In genomic region chr11:37666960-37667359, GRCh38 we compare ENCODE assay signal across 27 cellular contexts.
"Had no signal": no experiment of that assay in that cellular context is flagged by ENCODE, and none has a peak within 500 bp of the region (broad histone marks: within the 10 kb centered on the region; RNA-seq: fewer than 3 reads in every experiment).

No MANE protein-coding gene starts in this region.

- H3K27me3 Mint-ChIP-seq: stimulated activated memory B cell treated with anti-CD40 and anti-IgM and Interleukin-4, amounts not matched to agents 10 μg/mL and 1 μg/mL and 100 μg/mL, for 72 hours; stimulated activated naive B cell treated with anti-CD40 and anti-IgM and Interleukin-4, amounts not matched to agents 10 μg/mL and 1 μg/mL and 100 μg/mL, for 72 hours; stimulated activated naive CD8-positive, alpha-beta T cell treated with anti-CD3 and anti-CD28 coated beads, Interleukin-15, amount 100 ng/mL, for 72 hours; stimulated activated naive CD8-positive, alpha-beta T cell treated with anti-CD3 and anti-CD28 coated beads, Interleukin-15, Interleukin-2, amounts not matched to agents 100 ng/mL and 50 ng/mL, for 24 hours; type B pancreatic cell had no signal

- H3K9me3 ChIP-seq: suprapubic skin, testis, thoracic aorta, thyroid gland, tibial artery, transverse colon, upper lobe of left lung, upper lobe of right lung, uterus, vagina had no signal

- H3K4me1 ChIP-seq: stomach, suprapubic skin, testis, thyroid gland, tibial artery, transverse colon, upper lobe of left lung, upper lobe of right lung, uterus, vagina had no signal

- H3K27ac ChIP-seq: stomach, suprapubic skin, testis, thoracic aorta, thyroid gland, tibial artery, transverse colon, upper lobe of left lung, upper lobe of right lung, uterus, vagina had no signal

- H3K27ac Mint-ChIP-seq: stimulated activated effector memory CD8-positive, alpha-beta T cell treated with anti-CD3 and anti-CD28 coated beads, Interleukin-12 subunit alpha, Interleukin-12 subunit beta, amount 100 ng/mL, for 72 hours; stimulated activated memory B cell treated with anti-CD40 and anti-IgM and Interleukin-4, amounts not matched to agents 10 μg/mL and 1 μg/mL and 100 μg/mL, for 72 hours; stimulated activated naive B cell treated with anti-CD40 and anti-IgM and Interleukin-4, amounts not matched to agents 10 μg/mL and 1 μg/mL and 100 μg/mL, for 72 hours; stimulated activated naive CD8-positive, alpha-beta T cell treated with anti-CD3 and anti-CD28 coated beads, Interleukin-15, amount 100 ng/mL, for 72 hours; stimulated activated naive CD8-positive, alpha-beta T cell treated with anti-CD3 and anti-CD28 coated beads, Interleukin-15, Interleukin-2, amounts not matched to agents 100 ng/mL and 50 ng/mL, for 24 hours; type B pancreatic cell had no signal

- H3K27me3 ChIP-seq: stomach, suprapubic skin, testis, thyroid gland, tibial artery, transverse colon, upper lobe of left lung, upper lobe of right lung, uterus, vagina had no signal

- H3K4me3 Mint-ChIP-seq: stimulated activated effector memory CD8-positive, alpha-beta T cell treated with anti-CD3 and anti-CD28 coated beads, Interleukin-12 subunit alpha, Interleukin-12 subunit beta, amount 100 ng/mL, for 72 hours; stimulated activated memory B cell treated with anti-CD40 and anti-IgM and Interleukin-4, amounts not matched to agents 10 μg/mL and 1 μg/mL and 100 μg/mL, for 72 hours; stimulated activated naive B cell treated with anti-CD40 and anti-IgM and Interleukin-4, amounts not matched to agents 10 μg/mL and 1 μg/mL and 100 μg/mL, for 72 hours; stimulated activated naive CD8-positive, alpha-beta T cell treated with anti-CD3 and anti-CD28 coated beads, Interleukin-15, amount 100 ng/mL, for 72 hours; stimulated activated naive CD8-positive, alpha-beta T cell treated with anti-CD3 and anti-CD28 coated beads, Interleukin-15, Interleukin-2, amounts not matched to agents 100 ng/mL and 50 ng/mL, for 24 hours; type B pancreatic cell had no signal

- H3K4me1 Mint-ChIP-seq: stimulated activated effector memory CD8-positive, alpha-beta T cell treated with anti-CD3 and anti-CD28 coated beads, Interleukin-12 subunit alpha, Interleukin-12 subunit beta, amount 100 ng/mL, for 72 hours; stimulated activated memory B cell treated with anti-CD40 and anti-IgM and Interleukin-4, amounts not matched to agents 10 μg/mL and 1 μg/mL and 100 μg/mL, for 72 hours; stimulated activated naive B cell treated with anti-CD40 and anti-IgM and Interleukin-4, amounts not matched to agents 10 μg/mL and 1 μg/mL and 100 μg/mL, for 72 hours; stimulated activated naive CD8-positive, alpha-beta T cell treated with anti-CD3 and anti-CD28 coated beads, Interleukin-15, amount 100 ng/mL, for 72 hours had no signal

- H3K36me3 ChIP-seq: stomach, suprapubic skin, thoracic aorta, thyroid gland, tibial artery, transverse colon, upper lobe of left lung, upper lobe of right lung, uterus, vagina had no signal

- H3K4me3 ChIP-seq: stomach, suprapubic skin, testis, thoracic aorta, thyroid gland, tibial artery, transverse colon, upper lobe of left lung, upper lobe of right lung, uterus, vagina had no signal

- DNase-seq: stimulated activated CD4-positive, alpha-beta T cell treated with anti-CD3 and anti-CD28 coated beads, Interleukin-2, amount 100 ng/mL, for 48 hours; stimulated activated CD4-positive, alpha-beta T cell treated with anti-CD3 and anti-CD28 coated beads, Interleukin-4, amount 100 ng/mL, for 1 hour; stimulated activated CD4-positive, alpha-beta T cell treated with anti-CD3 and anti-CD28 coated beads, Interleukin-4, amount 100 ng/mL, for 24 hours; stimulated activated CD4-positive, alpha-beta T cell treated with anti-CD3 and anti-CD28 coated beads, Interleukin-4, amount 100 ng/mL, for 4 hours; stimulated activated CD8-positive, alpha-beta memory T cell treated with anti-CD3 and anti-CD28 coated beads, Interleukin-4, amount 100 ng/mL, for 48 hours; stimulated activated naive B cell treated with anti-CD40 and anti-IgM and Interleukin-4, amounts not matched to agents 10 μg/mL and 1 μg/mL and 100 μg/mL, for 72 hours; stimulated activated naive CD4-positive, alpha-beta T cell; stimulated activated naive CD4-positive, alpha-beta T cell treated with Interleukin-2 at 50 U/mL for 16 hours; stimulated activated naive CD8-positive, alpha-beta T cell treated with anti-CD3 and anti-CD28 coated beads, Interleukin-15, amount 100 ng/mL, for 72 hours; stimulated activated naive CD8-positive, alpha-beta T cell treated with anti-CD3 and anti-CD28 coated beads, Interleukin-15, Interleukin-2, amounts not matched to agents 100 U/mL and 50 U/mL, for 24 hours; stomach; substantia nigra; testis; thyroid gland; tibial artery; transverse colon; trophoblast cell; upper lobe of left lung; upper lobe of right lung; uterus had no signal

- H3K9me3 Mint-ChIP-seq: type B pancreatic cell had no signal

- H3K36me3 Mint-ChIP-seq: stimulated activated effector memory CD8-positive, alpha-beta T cell treated with anti-CD3 and anti-CD28 coated beads, Interleukin-12 subunit alpha, Interleukin-12 subunit beta, amount 100 ng/mL, for 72 hours; stimulated activated memory B cell treated with anti-CD40 and anti-IgM and Interleukin-4, amounts not matched to agents 10 μg/mL and 1 μg/mL and 100 μg/mL, for 72 hours; stimulated activated naive B cell treated with anti-CD40 and anti-IgM and Interleukin-4, amounts not matched to agents 10 μg/mL and 1 μg/mL and 100 μg/mL, for 72 hours; type B pancreatic cell had no signal

- ATAC-seq: stimulated activated effector memory CD8-positive, alpha-beta T cell treated with anti-CD3 and anti-CD28 coated beads, Interleukin-12 subunit alpha, Interleukin-12 subunit beta, amount 100 ng/mL, for 72 hours; stimulated activated memory B cell treated with anti-CD40 and anti-IgM and Interleukin-4, amounts not matched to agents 10 μg/mL and 1 μg/mL and 100 μg/mL, for 72 hours; stimulated activated naive B cell treated with anti-CD40 and anti-IgM and Interleukin-4, amounts not matched to agents 10 μg/mL and 1 μg/mL and 100 μg/mL, for 72 hours; stimulated activated naive CD8-positive, alpha-beta T cell treated with anti-CD3 and anti-CD28 coated beads, Interleukin-15, amount 100 ng/mL, for 72 hours; stimulated activated naive CD8-positive, alpha-beta T cell treated with anti-CD3 and anti-CD28 coated beads, Interleukin-15, Interleukin-2, amounts not matched to agents 100 U/mL and 50 U/mL, for 24 hours; upper lobe of right lung had no signal
